In genomic region chr18:23097016-23097415, GRCh38 we compare ENCODE assay signal across 1 cellular context. TPM values are rescaled to one million over a fixed set of nuclear protein-coding genes. Genes with fewer than 3 reads are reported as not detected.
"Had no signal": no experiment of that assay in that cellular context is flagged by ENCODE, and none has a peak within 500 bp of the region (broad histone marks: within the 10 kb centered on the region; RNA-seq: fewer than 3 reads in every experiment).

No MANE protein-coding gene starts in this region.

RNA-seq across cellular contexts. Expression of gene CABLES1, which starts 38.3 kb away (rescaled TPM):
- polyA plus RNA-seq: naive thymus-derived CD8-positive, alpha-beta T cell had no signal
